39 cellular contexts compared by ENCODE assay signal in the genomic region with DNA sequence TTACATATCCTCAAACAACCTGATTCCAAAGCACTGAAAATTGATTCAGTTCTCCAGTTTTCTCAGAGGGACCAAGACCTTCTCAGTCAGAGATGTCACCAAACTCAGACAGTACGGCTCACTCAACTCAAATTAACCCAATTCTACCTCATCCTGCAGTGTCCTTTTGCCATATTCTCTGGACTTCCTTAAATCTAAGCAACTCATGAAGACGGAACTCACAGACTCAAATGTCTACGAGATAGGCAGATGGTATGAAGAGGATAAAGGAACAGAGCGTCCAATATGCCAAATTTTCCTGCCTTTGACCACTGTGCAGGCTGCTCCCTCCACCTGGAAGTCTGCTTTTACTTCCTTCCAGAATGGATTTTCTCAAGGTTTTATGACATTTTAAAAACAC. TPM values are rescaled to one million over a fixed set of nuclear protein-coding genes. Genes with fewer than 3 reads are reported as not detected.
"Had no signal": no experiment of that assay in that cellular context is flagged by ENCODE, and none has a peak within 500 bp of the region (broad histone marks: within the 10 kb centered on the region; RNA-seq: fewer than 3 reads in every experiment).

No MANE protein-coding gene starts in this region.

- H3K27ac ChIP-seq: PC-9, RWPE1, VCaP had no signal

- H3K4me2 ChIP-seq: PC-9 had no signal

- H2AFZ ChIP-seq: PC-9 had no signal

- H3K27ac Mint-ChIP-seq: activated B cell treated with CpG ODN at 0.5 μM for 24 hours; activated CD4-positive, alpha-beta memory T cell treated with anti-CD3 and anti-CD28 coated beads for 36 hours; activated naive CD4-positive, alpha-beta T cell treated with anti-CD3 and anti-CD28 coated beads, Interleukin-2, amount 10 ng/mL, durations not matched to agents 7 days and 5 days; activated naive CD8-positive, alpha-beta T cell; activated naive CD8-positive, alpha-beta T cell treated with anti-CD3 and anti-CD28 coated beads, Interleukin-2, amount 50 U/mL, for 24 hours; activated T-helper 1 cell treated with anti-CD3 and anti-CD28 coated beads, Interleukin-12 subunit alpha, Interleukin-12 subunit beta, Interleukin-2, Interleukin-4 antibody, amounts not matched to agents 30 ng/mL and 10 ng/mL and 1 ng/mL, durations not matched to agents 14 hours and 24 hours and 36 hours; brain had no signal

- H3K36me3 Mint-ChIP-seq: activated CD4-positive, alpha-beta memory T cell treated with anti-CD3 and anti-CD28 coated beads for 36 hours; activated naive CD4-positive, alpha-beta T cell treated with anti-CD3 and anti-CD28 coated beads, Interleukin-2, amount 10 ng/mL, durations not matched to agents 7 days and 5 days; activated naive CD8-positive, alpha-beta T cell had no signal

- H3K4me3 Mint-ChIP-seq: activated B cell treated with CpG ODN at 0.5 μM for 24 hours; activated CD4-positive, alpha-beta memory T cell treated with anti-CD3 and anti-CD28 coated beads for 36 hours; activated naive CD4-positive, alpha-beta T cell treated with anti-CD3 and anti-CD28 coated beads, Interleukin-2, amount 10 ng/mL, durations not matched to agents 7 days and 5 days; activated naive CD8-positive, alpha-beta T cell; activated naive CD8-positive, alpha-beta T cell treated with anti-CD3 and anti-CD28 coated beads, Interleukin-2, amount 50 U/mL, for 24 hours; activated T-cell treated with anti-CD3 and anti-CD28 coated beads, Interleukin-2, amount 50 U/mL, for 4 hours; activated T-helper 1 cell treated with anti-CD3 and anti-CD28 coated beads, Interleukin-12 subunit alpha, Interleukin-12 subunit beta, Interleukin-2, Interleukin-4 antibody, amounts not matched to agents 30 ng/mL and 10 ng/mL and 1 ng/mL, durations not matched to agents 14 hours and 24 hours and 36 hours; brain had no signal

- DNase-seq: activated B cell treated with CpG ODN at 0.5 μM for 24 hours; activated CD4-positive, alpha-beta memory T cell treated with anti-CD3 and anti-CD28 coated beads for 36 hours; activated CD4-positive, alpha-beta T cell treated with anti-CD3 and anti-CD28 coated beads for 4 hours; activated CD4-positive, alpha-beta T cell treated with anti-CD3 and anti-CD28 coated beads, Interleukin-2, amount 50 U/mL, for 1 hour; activated CD4-positive, CD25-positive, alpha-beta regulatory T cell treated with anti-CD3 and anti-CD28 coated beads, Interleukin-2, amount 50 U/mL, for 72 hours; activated CD8-positive, alpha-beta memory T cell treated with anti-CD3 and anti-CD28 coated beads, Interleukin-2, amount 50 U/mL, for 4 hours; activated gamma-delta T cell treated with Interleukin-2 at 50 U/mL for 16 hours; activated naive CD4-positive, alpha-beta T cell treated with anti-CD3 and anti-CD28 coated beads, Interleukin-2, amount 10 ng/mL, durations not matched to agents 7 days and 5 days; activated naive CD8-positive, alpha-beta T cell treated with anti-CD3 and anti-CD28 coated beads, Interleukin-2, amount 50 U/mL, for 24 hours; activated T-cell treated with anti-CD3 and anti-CD28 coated beads for 4 hours; activated T-cell treated with anti-CD3 and anti-CD28 coated beads, Interleukin-2, amount 50 U/mL, for 4 hours; caudate nucleus; cerebellar nuclear complex; Karpas-422; NCI-H1105; NCI-H1417 treated with DMSO at 0.1 percent for 48 hours; NCI-H187 treated with DMSO at 0.1 percent for 48 hours; NCI-H2081; NCI-H510A; NCI-H526; NCI-H748 treated with DMSO at 0.1 percent for 48 hours; NK-92 treated with Interleukin-12 subunit alpha and Interleukin-12 subunit beta, amount 100 ng/mL, for 24 hours; PC-9; SIG-M5; SW 1271; T-helper 1 cell; T-helper 2 cell; T-helper 9 cell had no signal

- FAIRE-seq: bronchial epithelial cell, K562, RCC 7860 had no signal

- H3K9me3 Mint-ChIP-seq: activated B cell treated with CpG ODN at 0.5 μM for 24 hours; activated CD4-positive, alpha-beta memory T cell treated with anti-CD3 and anti-CD28 coated beads for 36 hours; activated naive CD4-positive, alpha-beta T cell treated with anti-CD3 and anti-CD28 coated beads, Interleukin-2, amount 10 ng/mL, durations not matched to agents 7 days and 5 days; activated naive CD8-positive, alpha-beta T cell treated with anti-CD3 and anti-CD28 coated beads, Interleukin-2, amount 50 U/mL, for 24 hours; activated T-cell treated with anti-CD3 and anti-CD28 coated beads, Interleukin-2, amount 50 U/mL, for 4 hours; activated T-helper 1 cell treated with anti-CD3 and anti-CD28 coated beads, Interleukin-12 subunit alpha, Interleukin-12 subunit beta, Interleukin-2, Interleukin-4 antibody, amounts not matched to agents 30 ng/mL and 10 ng/mL and 1 ng/mL, durations not matched to agents 14 hours and 24 hours and 36 hours; brain had no signal

- H3K4me1 Mint-ChIP-seq: activated B cell treated with CpG ODN at 0.5 μM for 24 hours; activated naive CD4-positive, alpha-beta T cell treated with anti-CD3 and anti-CD28 coated beads, Interleukin-2, amount 10 ng/mL, durations not matched to agents 7 days and 5 days; activated naive CD8-positive, alpha-beta T cell treated with anti-CD3 and anti-CD28 coated beads, Interleukin-2, amount 50 U/mL, for 24 hours had no signal

- H3K4me3 ChIP-seq: K562, PC-9 had no signal

- ATAC-seq: activated naive CD8-positive, alpha-beta T cell treated with anti-CD3 and anti-CD28 coated beads, Interleukin-2, amount 50 U/mL, for 24 hours; activated T-cell treated with anti-CD3 and anti-CD28 coated beads, Interleukin-2, amount 50 U/mL, for 4 hours; K562; Right ventricle myocardium inferior; SK-N-SH treated with all-trans-retinoic acid at 6 μM for 48 hours had no signal

RNA-seq across cellular contexts. Expression of gene SLC5A4, which starts 22.7 kb away (rescaled TPM):
- total RNA-seq: activated B cell treated with CpG ODN at 0.5 μM for 24 hours; activated CD4-positive, alpha-beta memory T cell treated with anti-CD3 and anti-CD28 coated beads for 36 hours; activated T-cell treated with anti-CD3 and anti-CD28 coated beads, Interleukin-2, amount 50 U/mL, for 4 hours; activated T-helper 1 cell treated with anti-CD3 and anti-CD28 coated beads, Interleukin-12 subunit alpha, Interleukin-12 subunit beta, Interleukin-2, Interleukin-4 antibody, amounts not matched to agents 30 ng/mL and 10 ng/mL and 1 ng/mL, durations not matched to agents 14 hours and 24 hours and 36 hours; bronchial epithelial cell; K562; MCF 10A; PC-9; Right ventricle myocardium inferior had no signal
- polyA plus RNA-seq: K562 had no signal

RNA-seq across cellular contexts. Expression of gene RFPL2, which starts 27.6 kb away (rescaled TPM):
- total RNA-seq: activated B cell treated with CpG ODN at 0.5 μM for 24 hours; activated T-cell treated with anti-CD3 and anti-CD28 coated beads, Interleukin-2, amount 50 U/mL, for 4 hours; bronchial epithelial cell; K562; MCF 10A; PC-9; Right ventricle myocardium inferior had no signal
- polyA plus RNA-seq: K562 had no signal
